Comparison of ENCODE assay signal across 1 cellular context in the genomic region with DNA sequence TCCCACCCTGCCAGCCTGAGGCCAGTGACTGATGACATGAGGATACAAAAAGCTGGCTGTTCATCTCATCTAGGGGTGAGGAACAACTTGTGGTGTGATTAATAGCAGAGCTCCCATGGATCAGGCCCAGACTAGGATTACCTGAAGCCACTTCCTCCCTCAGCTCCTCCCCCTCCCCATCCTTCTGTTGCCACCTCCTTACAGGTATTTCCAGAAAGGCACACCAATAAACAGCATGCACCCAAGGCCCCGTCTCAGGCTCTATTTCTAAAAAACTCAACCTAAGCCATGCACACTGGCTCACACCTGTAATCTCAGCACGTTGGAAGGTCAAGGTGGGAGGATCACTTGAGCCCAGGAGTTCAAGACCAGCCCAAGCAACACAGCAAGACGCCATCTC.
TF ChIP-seq lines count a peak whose summit lies in the region.

No MANE protein-coding gene starts in this region.

TF ChIP-seq in GM23338, 12 proteins besides CTCF, POLR2A, EP300 and RAD21 (continued from another document):
- TF ChIP-seq, protein P1, sequence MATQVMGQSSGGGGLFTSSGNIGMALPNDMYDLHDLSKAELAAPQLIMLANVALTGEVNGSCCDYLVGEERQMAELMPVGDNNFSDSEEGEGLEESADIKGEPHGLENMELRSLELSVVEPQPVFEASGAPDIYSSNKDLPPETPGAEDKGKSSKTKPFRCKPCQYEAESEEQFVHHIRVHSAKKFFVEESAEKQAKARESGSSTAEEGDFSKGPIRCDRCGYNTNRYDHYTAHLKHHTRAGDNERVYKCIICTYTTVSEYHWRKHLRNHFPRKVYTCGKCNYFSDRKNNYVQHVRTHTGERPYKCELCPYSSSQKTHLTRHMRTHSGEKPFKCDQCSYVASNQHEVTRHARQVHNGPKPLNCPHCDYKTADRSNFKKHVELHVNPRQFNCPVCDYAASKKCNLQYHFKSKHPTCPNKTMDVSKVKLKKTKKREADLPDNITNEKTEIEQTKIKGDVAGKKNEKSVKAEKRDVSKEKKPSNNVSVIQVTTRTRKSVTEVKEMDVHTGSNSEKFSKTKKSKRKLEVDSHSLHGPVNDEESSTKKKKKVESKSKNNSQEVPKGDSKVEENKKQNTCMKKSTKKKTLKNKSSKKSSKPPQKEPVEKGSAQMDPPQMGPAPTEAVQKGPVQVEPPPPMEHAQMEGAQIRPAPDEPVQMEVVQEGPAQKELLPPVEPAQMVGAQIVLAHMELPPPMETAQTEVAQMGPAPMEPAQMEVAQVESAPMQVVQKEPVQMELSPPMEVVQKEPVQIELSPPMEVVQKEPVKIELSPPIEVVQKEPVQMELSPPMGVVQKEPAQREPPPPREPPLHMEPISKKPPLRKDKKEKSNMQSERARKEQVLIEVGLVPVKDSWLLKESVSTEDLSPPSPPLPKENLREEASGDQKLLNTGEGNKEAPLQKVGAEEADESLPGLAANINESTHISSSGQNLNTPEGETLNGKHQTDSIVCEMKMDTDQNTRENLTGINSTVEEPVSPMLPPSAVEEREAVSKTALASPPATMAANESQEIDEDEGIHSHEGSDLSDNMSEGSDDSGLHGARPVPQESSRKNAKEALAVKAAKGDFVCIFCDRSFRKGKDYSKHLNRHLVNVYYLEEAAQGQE (IDR thresholded peaks at IDR 0.05; ENCODE audit: unreplicated experiment): no peak
- TF ChIP-seq ZNF331 (CRISPR knock-in tag; IDR thresholded peaks at IDR 0.05; ENCODE audit: low read depth): no peak
- TF ChIP-seq ETS1 (IDR thresholded peaks at IDR 0.05): no peak
